Comparison of ENCODE assay signal across 8 cellular contexts in the genomic region with DNA sequence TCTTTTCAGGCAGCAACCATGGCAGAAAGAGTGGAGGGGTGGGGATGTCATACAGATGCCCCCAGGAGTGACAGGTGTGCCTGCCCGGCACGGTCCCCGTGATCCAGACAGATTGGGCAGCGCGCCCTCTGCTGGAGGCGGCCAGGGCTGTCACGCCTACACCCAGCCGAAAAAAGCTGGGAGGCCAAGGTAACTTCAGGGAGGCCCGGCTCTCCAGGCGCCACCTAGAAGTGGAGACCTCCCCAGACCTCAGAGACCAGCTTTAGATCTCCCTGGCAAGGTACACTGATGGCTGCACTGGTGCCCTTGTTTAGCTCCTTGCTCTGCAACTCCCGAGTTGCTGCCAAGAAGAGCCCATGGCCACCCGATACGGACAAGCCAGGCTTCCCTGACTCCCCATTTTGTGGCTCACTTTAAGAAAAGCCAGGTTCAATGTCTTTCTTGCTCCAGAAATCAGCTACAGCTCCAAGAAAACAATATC. TPM values are rescaled to one million over a fixed set of nuclear protein-coding genes. Genes with fewer than 3 reads are reported as not detected.
DNase-seq lines count a peak whose midpoint lies in the region; ATAC-seq and TF ChIP-seq lines count a peak whose summit lies in the region.

No MANE protein-coding gene starts in this region.

- no peak overlapping the region for H3K27ac ChIP-seq in C4-2B

- H3K36me3 Mint-ChIP-seq in activated CD4-positive, alpha-beta memory T cell treated with anti-CD3 and anti-CD28 coated beads, Interleukin-2, amount 10 ng/mL, durations not matched to agents 7 days and 5 days (ENCODE audit: low read depth), result no peaks in the 10 kb centered on the region

- no peak overlapping the region for H3K27ac Mint-ChIP-seq in activated CD4-positive, alpha-beta memory T cell treated with anti-CD3 and anti-CD28 coated beads, Interleukin-2, amount 10 ng/mL, durations not matched to agents 7 days and 5 days

- POLR2A ChIA-PET in activated CD4-positive, alpha-beta memory T cell treated with anti-CD3 and anti-CD28 coated beads, Interleukin-2, amount 10 ng/mL, durations not matched to agents 7 days and 5 days (lab: Charles Lee), result no interaction called here

- peak; percentile 21 for DNase-seq in H4 (ENCODE audit: low spot score)
- DNase-seq in NCI-H345 treated with DMSO at 0.1 percent for 48 hours (lab: John Stamatoyannopoulos, UW; ENCODE audit: unreplicated experiment), result peak; percentile 40
- peak; percentile 73 for DNase-seq in activated CD4-positive, alpha-beta memory T cell treated with anti-CD3 and anti-CD28 coated beads, Interleukin-2, amount 10 ng/mL, durations not matched to agents 7 days and 5 days
- peak; percentile 87 for DNase-seq in ecto neural progenitor cell (ENCODE audit: low spot score)
- DNase-seq in midbrain (lab: John Stamatoyannopoulos, UW), result peak; percentile 28
- peak; percentile 68 for DNase-seq in stimulated activated CD8-positive, alpha-beta memory T cell treated with anti-CD3 and anti-CD28 coated beads, Interleukin-4, amount 100 ng/mL, for 24 hours (ENCODE audit: low read depth)

- CTCF ChIA-PET in activated CD4-positive, alpha-beta memory T cell treated with anti-CD3 and anti-CD28 coated beads, Interleukin-2, amount 10 ng/mL, durations not matched to agents 7 days and 5 days (lab: Charles Lee), result interaction anchor here (0.6 to 2.6 kb wide), 20 partner anchors 9 to 346 kb away, joined by 3 to 18 read pairs (median 4); a partner anchor contains a TSS

- H3K4me3 Mint-ChIP-seq in activated CD4-positive, alpha-beta memory T cell treated with anti-CD3 and anti-CD28 coated beads, Interleukin-2, amount 10 ng/mL, durations not matched to agents 7 days and 5 days, result no peak overlapping the region

- H3K27me3 Mint-ChIP-seq in activated CD4-positive, alpha-beta memory T cell treated with anti-CD3 and anti-CD28 coated beads, Interleukin-2, amount 10 ng/mL, durations not matched to agents 7 days and 5 days, result peaks cover 33% of the 10 kb centered on the region

- H3K4me1 Mint-ChIP-seq in activated CD4-positive, alpha-beta memory T cell treated with anti-CD3 and anti-CD28 coated beads, Interleukin-2, amount 10 ng/mL, durations not matched to agents 7 days and 5 days, result no peaks in the 10 kb centered on the region

- no peaks in the 10 kb centered on the region for H3K9me3 Mint-ChIP-seq in activated CD4-positive, alpha-beta memory T cell treated with anti-CD3 and anti-CD28 coated beads, Interleukin-2, amount 10 ng/mL, durations not matched to agents 7 days and 5 days

- no peak for ATAC-seq in GM19328 (IDR thresholded peaks at IDR 0.05; ENCODE audit: unreplicated experiment)

- peak; percentile 99 for TF ChIP-seq CTCF in C4-2B (conservative IDR thresholded peaks at IDR 0.05)

RNA-seq across cellular contexts. Expression of a gene that starts 6.6 kb away (rescaled TPM):
- not detected in 2 replicates for total RNA-seq in H4 (2014; rRNA removed; shearing (Covaris generic))
- not detected for total RNA-seq in activated CD4-positive, alpha-beta memory T cell treated with anti-CD3 and anti-CD28 coated beads, Interleukin-2, amount 10 ng/mL, durations not matched to agents 7 days and 5 days

RNA-seq across cellular contexts. Expression of a gene that starts 10.9 kb away (rescaled TPM):
- total RNA-seq in H4 (2014; rRNA removed; shearing (Covaris generic)), result not detected in 2 replicates
- not detected for total RNA-seq in activated CD4-positive, alpha-beta memory T cell treated with anti-CD3 and anti-CD28 coated beads, Interleukin-2, amount 10 ng/mL, durations not matched to agents 7 days and 5 days

RNA-seq across cellular contexts. Expression of a gene that starts 41.0 kb away (rescaled TPM):
- not detected in 2 replicates for total RNA-seq in H4 (2014; rRNA removed; shearing (Covaris generic))
- total RNA-seq in activated CD4-positive, alpha-beta memory T cell treated with anti-CD3 and anti-CD28 coated beads, Interleukin-2, amount 10 ng/mL, durations not matched to agents 7 days and 5 days, result not detected

RNA-seq across cellular contexts. Expression of a gene that starts 55.3 kb away (rescaled TPM):
- 18.3 and 19.1 TPM in 2 replicates for total RNA-seq in H4 (2014; rRNA removed; shearing (Covaris generic))
- total RNA-seq in activated CD4-positive, alpha-beta memory T cell treated with anti-CD3 and anti-CD28 coated beads, Interleukin-2, amount 10 ng/mL, durations not matched to agents 7 days and 5 days, result under 1 TPM; 0.08 to 0.18 TPM

Comparison
In these comparisons a context has a peak if more than half of its experiments do, and no peak if none do; other contexts are left out.
1. DNase-seq: peak in every context shown above with its lines; median percentile 87 in ecto neural progenitor cell; 73 in activated CD4-positive, alpha-beta memory T cell treated with anti-CD3 and anti-CD28 coated beads, Interleukin-2, amount 10 ng/mL, durations not matched to agents 7 days and 5 days; 68 in stimulated activated CD8-positive, alpha-beta memory T cell treated with anti-CD3 and anti-CD28 coated beads, Interleukin-4, amount 100 ng/mL, for 24 hours; 40 in NCI-H345 treated with DMSO at 0.1 percent for 48 hours; 28 in midbrain; 21 in H4.